1 cellular context compared by ENCODE assay signal in the genomic region with DNA sequence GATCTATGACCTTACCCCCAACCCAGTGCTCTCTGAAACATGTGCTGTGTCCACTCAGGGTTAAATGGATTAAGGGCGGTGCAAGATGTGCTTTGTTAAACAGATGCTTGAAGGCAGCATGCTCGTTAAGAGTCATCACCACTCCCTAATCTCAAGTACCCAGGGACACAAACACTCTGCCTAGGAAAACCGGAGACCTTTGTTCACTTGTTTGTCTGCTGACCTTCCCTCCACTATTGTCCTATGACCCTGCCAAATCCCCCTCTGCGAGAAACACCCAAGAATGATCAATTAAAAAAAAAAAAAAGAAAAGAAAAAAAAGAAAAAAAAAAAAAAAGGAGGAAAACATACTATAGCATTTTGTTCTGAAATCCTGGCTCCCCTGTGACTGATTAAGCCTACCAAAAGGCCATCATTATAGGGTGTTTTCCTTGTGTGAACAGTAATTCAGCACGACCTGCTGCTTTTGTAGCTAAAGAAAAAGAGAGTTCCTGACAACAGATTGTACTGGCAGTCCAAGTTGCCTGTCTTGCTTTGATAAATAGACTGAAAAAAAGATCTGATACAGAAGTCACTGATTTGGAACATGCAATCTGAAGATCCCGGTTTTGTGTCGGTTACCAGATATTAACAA. TPM values are rescaled to one million over a fixed set of nuclear protein-coding genes. Genes with fewer than 3 reads are reported as not detected.
"Had no signal": no experiment of that assay in that cellular context is flagged by ENCODE, and none has a peak within 500 bp of the region (broad histone marks: within the 10 kb centered on the region; RNA-seq: fewer than 3 reads in every experiment).

No MANE protein-coding gene starts in this region.

RNA-seq across cellular contexts. Expression of a gene that starts 36.9 kb away (rescaled TPM):
- polyA plus RNA-seq: naive thymus-derived CD4-positive, alpha-beta T cell had no signal
